In genomic region chr2:105337122-105338019, GRCh38 we compare ENCODE assay signal across 8 cellular contexts. TPM values are rescaled to one million over a fixed set of nuclear protein-coding genes. Genes with fewer than 3 reads are reported as not detected.
A peak's percentile ranks its signal among the peaks of the same experiment; 100 is the strongest.
DNase-seq lines count a peak whose midpoint lies in the region; ATAC-seq and TF ChIP-seq lines count a peak whose summit lies in the region.

Gene C2orf49, plus strand, starts transcription at chr2:105337540. Its CDS starts 48 bp downstream, at chr2:105337588.

- H3K4me1 ChIP-seq in cardiac muscle cell (ENCODE audit: low read depth) (peaks cover 11% of the 10 kb centered on the region), parathyroid adenoma (peaks cover 6% of the 10 kb centered on the region), tibial artery (peaks cover 0 to 23% (median 19%) of the 10 kb centered on the region in 4 donors)

- H3K9me3 Mint-ChIP-seq in activated naive CD8-positive, alpha-beta T cell treated with anti-CD3 and anti-CD28 coated beads, Interleukin-2, amount 10 ng/mL, durations not matched to agents 7 days and 5 days, result no peaks in the 10 kb centered on the region

- peaks cover 3% of the 10 kb centered on the region; the same call in 1 of the 2 replicates for H4K20me1 ChIP-seq in SU-DHL-6 (ENCODE audit: low read depth, low read length)

- H3K9me2 ChIP-seq in SU-DHL-6 (replicated peaks; ENCODE audit: insufficient read depth, low read length), result no peaks in the 10 kb centered on the region

- H3K36me3 Mint-ChIP-seq in activated naive CD8-positive, alpha-beta T cell treated with anti-CD3 and anti-CD28 coated beads, Interleukin-2, amount 10 ng/mL, durations not matched to agents 7 days and 5 days, result peaks cover 2% of the 10 kb centered on the region

- intact Hi-C loops in tibial artery (cut with DNase I; ENCODE audit: low total_unique reads), result no loop called here

- POLR2A ChIA-PET in activated naive CD8-positive, alpha-beta T cell treated with anti-CD3 and anti-CD28 coated beads, Interleukin-2, amount 10 ng/mL, durations not matched to agents 7 days and 5 days (lab: Charles Lee), result interaction anchor here (0.7 kb wide), 2 partner anchors 9 to 12 kb away, joined by 3 read pairs; no protein-coding TSS in a partner anchor

- H3K79me2 ChIP-seq in SU-DHL-6 (ENCODE audit: insufficient read depth, low read length) (peaks cover 52% of the 10 kb centered on the region), parathyroid adenoma (peaks cover 7% of the 10 kb centered on the region)

- H3K4me3 Mint-ChIP-seq in activated naive CD8-positive, alpha-beta T cell treated with anti-CD3 and anti-CD28 coated beads, Interleukin-2, amount 10 ng/mL, durations not matched to agents 7 days and 5 days, result peak within 1 kb of the TSS; percentile 100

- peak; percentile 96 for ATAC-seq in HG02759 (IDR thresholded peaks at IDR 0.05; ENCODE audit: unreplicated experiment)
- peak; percentile 82 for ATAC-seq in activated naive CD8-positive, alpha-beta T cell treated with anti-CD3 and anti-CD28 coated beads, Interleukin-2, amount 10 ng/mL, durations not matched to agents 7 days and 5 days (ENCODE audit: low read depth)

- H2AFZ ChIP-seq in SU-DHL-6 (ENCODE audit: low read depth, low read length, severe bottlenecking) (peak within 1 kb of the TSS; percentile 91), parathyroid adenoma (peak within 1 kb of the TSS; percentile 100)

- no peaks in the 10 kb centered on the region for H3F3A ChIP-seq in SU-DHL-6 (ENCODE audit: insufficient read depth)

- H3K27ac ChIP-seq in SU-DHL-6 (ENCODE audit: low read depth, low read length) (peak within 1 kb of the TSS; percentile 68), cardiac muscle cell (peak within 1 kb of the TSS; percentile 100), parathyroid adenoma (peak within 1 kb of the TSS; percentile 98), tibial artery (peak within 1 kb of the TSS; percentile 91 to 92)

- H3K4me1 Mint-ChIP-seq in activated naive CD8-positive, alpha-beta T cell treated with anti-CD3 and anti-CD28 coated beads, Interleukin-2, amount 10 ng/mL, durations not matched to agents 7 days and 5 days, result peaks cover 36% of the 10 kb centered on the region

- H3K27me3 Mint-ChIP-seq in activated naive CD8-positive, alpha-beta T cell treated with anti-CD3 and anti-CD28 coated beads, Interleukin-2, amount 10 ng/mL, durations not matched to agents 7 days and 5 days, result no peaks in the 10 kb centered on the region

- peak within 1 kb of the TSS; percentile 81 for H3K9ac ChIP-seq in SU-DHL-6 (ENCODE audit: low read length)
- H3K9ac ChIP-seq in parathyroid adenoma, result peak within 1 kb of the TSS; percentile 61

- H3K9me3 ChIP-seq in SU-DHL-6 (ENCODE audit: insufficient read depth, low read length) (no peaks in the 10 kb centered on the region), cardiac muscle cell (ENCODE audit: low read depth) (no peaks in the 10 kb centered on the region), parathyroid adenoma (ENCODE audit: control insufficient read depth, low read length) (no peaks in the 10 kb centered on the region), tibial artery (no peaks in the 10 kb centered on the region)

- DNase-seq in GM12865 (ENCODE audit: low read depth), result peak; percentile 85
- DNase-seq in NCI-H1417 (lab: John Stamatoyannopoulos, UW), result peak; percentile 81 to 97 (median 96)
- peak; percentile 90 for DNase-seq in activated naive CD8-positive, alpha-beta T cell treated with anti-CD3 and anti-CD28 coated beads, Interleukin-2, amount 10 ng/mL, durations not matched to agents 7 days and 5 days
- peak; percentile 90 to 96 for DNase-seq in cardiac muscle cell (ENCODE audit: low read depth in 1 of 2, low spot score in 1 of 2)
- peak; percentile 81 to 89 for DNase-seq in tibial artery

- no peak for TF ChIP-seq CTCF in GM12865 (IDR thresholded peaks at IDR 0.05; ENCODE audit: insufficient read depth, low read depth, low read length, missing control alignments)
- no peak for TF ChIP-seq CTCF in SU-DHL-6 (IDR thresholded peaks at IDR 0.05; ENCODE audit: insufficient read depth, low read length, poor library complexity, severe bottlenecking)
- no peak for TF ChIP-seq CTCF in cardiac muscle cell (IDR thresholded peaks at IDR 0.05; ENCODE audit: low read depth, low read length)
- no peak for TF ChIP-seq CTCF in parathyroid adenoma (IDR thresholded peaks at IDR 0.05)
- TF ChIP-seq CTCF in tibial artery (IDR thresholded peaks at IDR 0.05), result peak in 1 of 2 experiments; percentile 13

- peak within 1 kb of the TSS; percentile 79 for H3K4me2 ChIP-seq in SU-DHL-6 (ENCODE audit: low read depth, low read length, poor library complexity, severe bottlenecking)
- H3K4me2 ChIP-seq in parathyroid adenoma (ENCODE audit: low read length), result peak within 1 kb of the TSS; percentile 93

- peak within 1 kb of the TSS; percentile 95 for H3K4me3 ChIP-seq in GM12865 (ENCODE audit: low read depth, low read length)
- peak within 1 kb of the TSS; percentile 99 for H3K4me3 ChIP-seq in SU-DHL-6 (ENCODE audit: insufficient read depth, low read length, poor library complexity, severe bottlenecking)
- H3K4me3 ChIP-seq in cardiac muscle cell, result peak within 1 kb of the TSS; percentile 81
- H3K4me3 ChIP-seq in parathyroid adenoma (ENCODE audit: low read depth, low read length), result peak within 1 kb of the TSS; percentile 91
- H3K4me3 ChIP-seq in tibial artery, result peak within 1 kb of the TSS; percentile 65 to 83

- peak within 1 kb of the TSS; percentile 100 for H3K27ac Mint-ChIP-seq in activated naive CD8-positive, alpha-beta T cell treated with anti-CD3 and anti-CD28 coated beads, Interleukin-2, amount 10 ng/mL, durations not matched to agents 7 days and 5 days

- H3K36me3 ChIP-seq in SU-DHL-6 (ENCODE audit: low read length) (peaks cover 15% of the 10 kb centered on the region; the same call in 1 of the 2 replicates), cardiac muscle cell (peaks cover 28% of the 10 kb centered on the region), parathyroid adenoma (ENCODE audit: control insufficient read depth, insufficient read depth, low read length) (no peaks in the 10 kb centered on the region), tibial artery (peaks cover 18 to 27% (median 22%) of the 10 kb centered on the region in 3 donors)

- no peaks in the 10 kb centered on the region for H3K27me3 ChIP-seq in SU-DHL-6 (ENCODE audit: low read length)
- no peaks in the 10 kb centered on the region for H3K27me3 ChIP-seq in cardiac muscle cell
- H3K27me3 ChIP-seq in parathyroid adenoma (ENCODE audit: control insufficient read depth, insufficient read depth, low read length), result no peaks in the 10 kb centered on the region
- H3K27me3 ChIP-seq in tibial artery, result no peaks in the 10 kb centered on the region

RNA-seq across cellular contexts. Expression of gene C2orf49, which starts in this region (rescaled TPM):
- 10 to 100 TPM; 23.9 to 25.0 TPM for total RNA-seq in activated naive CD8-positive, alpha-beta T cell treated with anti-CD3 and anti-CD28 coated beads, Interleukin-2, amount 10 ng/mL, durations not matched to agents 7 days and 5 days
- 21.5 and 37.9 TPM in 2 replicates for total RNA-seq in cardiac muscle cell
- 19.2 and 31.3 TPM in 2 replicates for polyA plus RNA-seq in cardiac muscle cell

Comparison
In these comparisons a context has a peak if more than half of its experiments do, and no peak if none do; other contexts are left out.
1. Peak in every context shown above with its lines: DNase-seq, ATAC-seq, H3K4me3 ChIP-seq and H3K27ac ChIP-seq.